Comparison of ENCODE assay signal across 1 cellular context in the genomic region with DNA sequence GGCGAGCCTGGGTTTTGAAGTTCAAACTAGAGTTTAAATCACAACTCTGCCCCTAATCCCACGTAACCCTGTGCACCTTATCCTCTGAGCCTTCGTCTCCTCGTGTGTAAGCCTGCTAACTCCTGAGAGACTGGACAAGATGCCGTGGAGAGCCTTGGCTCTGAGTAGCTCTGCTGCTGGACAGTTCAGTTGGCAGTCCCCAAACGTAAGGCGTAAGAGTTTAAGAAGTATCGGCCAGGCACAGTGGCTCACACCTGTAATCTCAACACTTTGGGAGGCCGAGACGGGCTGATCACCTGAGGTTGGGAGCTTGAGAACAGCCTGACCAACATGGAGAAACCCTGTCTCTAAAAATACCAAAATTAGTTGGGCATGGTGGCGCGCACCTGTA.
A peak's percentile ranks its signal among the peaks of the same experiment; 100 is the strongest.
TF ChIP-seq lines count a peak whose summit lies in the region.

No MANE protein-coding gene starts in this region.

TF ChIP-seq in WTC11, 78 proteins besides CTCF, POLR2A, EP300 and RAD21 (continued from another document):
- TF ChIP-seq, protein P1, sequence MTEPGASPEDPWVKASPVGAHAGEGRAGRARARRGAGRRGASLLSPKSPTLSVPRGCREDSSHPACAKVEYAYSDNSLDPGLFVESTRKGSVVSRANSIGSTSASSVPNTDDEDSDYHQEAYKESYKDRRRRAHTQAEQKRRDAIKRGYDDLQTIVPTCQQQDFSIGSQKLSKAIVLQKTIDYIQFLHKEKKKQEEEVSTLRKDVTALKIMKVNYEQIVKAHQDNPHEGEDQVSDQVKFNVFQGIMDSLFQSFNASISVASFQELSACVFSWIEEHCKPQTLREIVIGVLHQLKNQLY (CRISPR knock-in tag; IDR thresholded peaks at IDR 0.05) = 0 out of 2 replicates have a peak, but pooled peaks have one; percentile 26
- TF ChIP-seq IRF2 (CRISPR knock-in tag; IDR thresholded peaks at IDR 0.05; ENCODE audit: borderline replicate concordance, low read depth) = no peak
